ENCODE assay signal across 1 cellular context in the genomic region with DNA sequence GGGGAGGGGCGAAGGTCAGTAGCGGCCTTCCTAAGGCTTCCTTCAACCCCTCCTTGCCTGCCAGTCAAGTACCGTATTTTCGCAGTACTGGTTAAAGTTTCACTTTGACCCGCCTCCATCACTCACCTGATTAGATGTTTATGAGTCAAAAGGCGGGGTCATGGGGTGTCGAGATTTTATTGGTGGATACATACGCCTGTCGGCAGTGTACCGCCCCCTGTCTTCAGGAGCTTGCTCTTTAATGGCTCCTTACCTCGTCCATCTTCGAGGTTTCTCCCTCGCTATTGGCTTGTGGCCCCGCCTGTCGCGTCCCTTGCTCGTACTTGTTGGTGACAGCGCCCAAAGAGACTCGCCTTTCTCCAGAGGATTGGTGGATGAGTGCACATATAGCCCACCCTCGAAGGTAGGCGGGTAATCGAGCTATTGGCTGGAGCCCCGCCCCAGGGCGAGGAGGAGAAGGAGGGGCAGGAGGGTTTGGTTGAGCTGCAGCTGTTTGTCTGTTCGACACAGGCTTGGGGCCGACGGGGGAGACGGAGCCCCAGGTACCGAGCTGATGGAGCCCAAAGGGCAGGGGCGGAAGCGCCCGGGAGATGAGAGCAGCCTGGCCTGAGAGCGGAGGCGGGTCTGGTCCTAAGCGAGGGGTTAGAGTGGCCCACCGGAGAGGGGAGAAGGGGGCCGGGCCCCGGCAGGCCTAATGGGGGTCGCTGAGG.
TF ChIP-seq lines count a peak whose summit lies in the region.

A gene with protein sequence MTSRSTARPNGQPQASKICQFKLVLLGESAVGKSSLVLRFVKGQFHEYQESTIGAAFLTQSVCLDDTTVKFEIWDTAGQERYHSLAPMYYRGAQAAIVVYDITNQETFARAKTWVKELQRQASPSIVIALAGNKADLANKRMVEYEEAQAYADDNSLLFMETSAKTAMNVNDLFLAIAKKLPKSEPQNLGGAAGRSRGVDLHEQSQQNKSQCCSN (plus strand): TSS at position 481 of the 710 bp plus-strand sequence. CDS start 12,883 bp downstream, outside the sequence.

TF ChIP-seq in GM12878, 131 proteins besides CTCF, POLR2A, EP300 and RAD21 (continued from another document and continues in another):
- TF ChIP-seq, protein P1, sequence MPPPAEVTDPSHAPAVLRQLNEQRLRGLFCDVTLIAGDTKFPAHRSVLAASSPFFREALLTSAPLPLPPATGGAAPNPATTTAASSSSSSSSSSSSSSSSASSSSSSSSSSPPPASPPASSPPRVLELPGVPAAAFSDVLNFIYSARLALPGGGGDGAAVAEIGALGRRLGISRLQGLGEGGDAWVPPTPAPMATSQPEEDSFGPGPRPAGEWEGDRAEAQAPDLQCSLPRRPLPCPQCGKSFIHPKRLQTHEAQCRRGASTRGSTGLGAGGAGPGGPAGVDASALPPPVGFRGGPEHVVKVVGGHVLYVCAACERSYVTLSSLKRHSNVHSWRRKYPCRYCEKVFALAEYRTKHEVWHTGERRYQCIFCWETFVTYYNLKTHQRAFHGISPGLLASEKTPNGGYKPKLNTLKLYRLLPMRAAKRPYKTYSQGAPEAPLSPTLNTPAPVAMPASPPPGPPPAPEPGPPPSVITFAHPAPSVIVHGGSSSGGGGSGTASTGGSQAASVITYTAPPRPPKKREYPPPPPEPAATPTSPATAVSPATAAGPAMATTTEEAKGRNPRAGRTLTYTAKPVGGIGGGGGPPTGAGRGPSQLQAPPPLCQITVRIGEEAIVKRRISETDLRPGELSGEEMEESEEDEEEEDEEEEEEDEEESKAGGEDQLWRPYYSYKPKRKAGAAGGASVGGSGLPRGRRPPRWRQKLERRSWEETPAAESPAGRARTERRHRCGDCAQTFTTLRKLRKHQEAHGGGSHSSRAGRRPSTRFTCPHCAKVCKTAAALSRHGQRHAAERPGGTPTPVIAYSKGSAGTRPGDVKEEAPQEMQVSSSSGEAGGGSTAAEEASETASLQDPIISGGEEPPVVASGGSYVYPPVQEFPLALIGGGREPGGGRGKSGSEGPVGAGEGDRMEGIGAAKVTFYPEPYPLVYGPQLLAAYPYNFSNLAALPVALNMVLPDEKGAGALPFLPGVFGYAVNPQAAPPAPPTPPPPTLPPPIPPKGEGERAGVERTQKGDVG (CRISPR knock-in tag; IDR thresholded peaks at IDR 0.05), result no peak
- TF ChIP-seq, protein P2, sequence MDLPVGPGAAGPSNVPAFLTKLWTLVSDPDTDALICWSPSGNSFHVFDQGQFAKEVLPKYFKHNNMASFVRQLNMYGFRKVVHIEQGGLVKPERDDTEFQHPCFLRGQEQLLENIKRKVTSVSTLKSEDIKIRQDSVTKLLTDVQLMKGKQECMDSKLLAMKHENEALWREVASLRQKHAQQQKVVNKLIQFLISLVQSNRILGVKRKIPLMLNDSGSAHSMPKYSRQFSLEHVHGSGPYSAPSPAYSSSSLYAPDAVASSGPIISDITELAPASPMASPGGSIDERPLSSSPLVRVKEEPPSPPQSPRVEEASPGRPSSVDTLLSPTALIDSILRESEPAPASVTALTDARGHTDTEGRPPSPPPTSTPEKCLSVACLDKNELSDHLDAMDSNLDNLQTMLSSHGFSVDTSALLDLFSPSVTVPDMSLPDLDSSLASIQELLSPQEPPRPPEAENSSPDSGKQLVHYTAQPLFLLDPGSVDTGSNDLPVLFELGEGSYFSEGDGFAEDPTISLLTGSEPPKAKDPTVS (IDR thresholded peaks at IDR 0.05; ENCODE audit: low read depth, low read length), result no peak
- TF ChIP-seq YBX1 (IDR thresholded peaks at IDR 0.05), result no peak
- TF ChIP-seq KAT2A (conservative IDR thresholded peaks at IDR 0.05; ENCODE audit: control insufficient read depth, low read depth, low read length), result no peak
- TF ChIP-seq, protein P3, sequence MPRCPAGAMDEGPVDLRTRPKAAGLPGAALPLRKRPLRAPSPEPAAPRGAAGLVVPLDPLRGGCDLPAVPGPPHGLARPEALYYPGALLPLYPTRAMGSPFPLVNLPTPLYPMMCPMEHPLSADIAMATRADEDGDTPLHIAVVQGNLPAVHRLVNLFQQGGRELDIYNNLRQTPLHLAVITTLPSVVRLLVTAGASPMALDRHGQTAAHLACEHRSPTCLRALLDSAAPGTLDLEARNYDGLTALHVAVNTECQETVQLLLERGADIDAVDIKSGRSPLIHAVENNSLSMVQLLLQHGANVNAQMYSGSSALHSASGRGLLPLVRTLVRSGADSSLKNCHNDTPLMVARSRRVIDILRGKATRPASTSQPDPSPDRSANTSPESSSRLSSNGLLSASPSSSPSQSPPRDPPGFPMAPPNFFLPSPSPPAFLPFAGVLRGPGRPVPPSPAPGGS (IDR thresholded peaks at IDR 0.05; ENCODE audit: borderline replicate concordance, insufficient read depth, low read depth, low read length, poor library complexity, severe bottlenecking), result no peak
- TF ChIP-seq CBFB (IDR thresholded peaks at IDR 0.05; ENCODE audit: low read depth), result no peak
- TF ChIP-seq KDM1A (IDR thresholded peaks at IDR 0.05; ENCODE audit: borderline replicate concordance), result no peak
- 0 out of 2 replicates have a peak, but pooled peaks have one; percentile 11 for TF ChIP-seq BRCA1 (IDR thresholded peaks at IDR 0.05; ENCODE audit: low read depth, low read length)
- TF ChIP-seq, protein P4, sequence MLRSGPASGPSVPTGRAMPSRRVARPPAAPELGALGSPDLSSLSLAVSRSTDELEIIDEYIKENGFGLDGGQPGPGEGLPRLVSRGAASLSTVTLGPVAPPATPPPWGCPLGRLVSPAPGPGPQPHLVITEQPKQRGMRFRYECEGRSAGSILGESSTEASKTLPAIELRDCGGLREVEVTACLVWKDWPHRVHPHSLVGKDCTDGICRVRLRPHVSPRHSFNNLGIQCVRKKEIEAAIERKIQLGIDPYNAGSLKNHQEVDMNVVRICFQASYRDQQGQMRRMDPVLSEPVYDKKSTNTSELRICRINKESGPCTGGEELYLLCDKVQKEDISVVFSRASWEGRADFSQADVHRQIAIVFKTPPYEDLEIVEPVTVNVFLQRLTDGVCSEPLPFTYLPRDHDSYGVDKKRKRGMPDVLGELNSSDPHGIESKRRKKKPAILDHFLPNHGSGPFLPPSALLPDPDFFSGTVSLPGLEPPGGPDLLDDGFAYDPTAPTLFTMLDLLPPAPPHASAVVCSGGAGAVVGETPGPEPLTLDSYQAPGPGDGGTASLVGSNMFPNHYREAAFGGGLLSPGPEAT (IDR thresholded peaks at IDR 0.05; ENCODE audit: low read depth), result no peak
- TF ChIP-seq MTA2 (IDR thresholded peaks at IDR 0.05; ENCODE audit: low read depth), result no peak
- peak; percentile 97 for TF ChIP-seq CREB1 (IDR thresholded peaks at IDR 0.05; ENCODE audit: low read depth)
- TF ChIP-seq, protein P5, sequence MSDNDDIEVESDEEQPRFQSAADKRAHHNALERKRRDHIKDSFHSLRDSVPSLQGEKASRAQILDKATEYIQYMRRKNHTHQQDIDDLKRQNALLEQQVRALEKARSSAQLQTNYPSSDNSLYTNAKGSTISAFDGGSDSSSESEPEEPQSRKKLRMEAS (IDR thresholded peaks at IDR 0.05; ENCODE audit: low read depth, low read length), result no peak; the same call in 1 of the 2 replicates
- TF ChIP-seq HCFC1 (IDR thresholded peaks at IDR 0.05; ENCODE audit: low read length), result no peak
- TF ChIP-seq TCF3 (IDR thresholded peaks at IDR 0.05; ENCODE audit: borderline replicate concordance, insufficient read depth, low read depth, low read length), result peak; percentile 67; the same call in 1 of the 2 replicates
- peak; percentile 75 for TF ChIP-seq RAD51 (IDR thresholded peaks at IDR 0.05)
- TF ChIP-seq, protein P6, sequence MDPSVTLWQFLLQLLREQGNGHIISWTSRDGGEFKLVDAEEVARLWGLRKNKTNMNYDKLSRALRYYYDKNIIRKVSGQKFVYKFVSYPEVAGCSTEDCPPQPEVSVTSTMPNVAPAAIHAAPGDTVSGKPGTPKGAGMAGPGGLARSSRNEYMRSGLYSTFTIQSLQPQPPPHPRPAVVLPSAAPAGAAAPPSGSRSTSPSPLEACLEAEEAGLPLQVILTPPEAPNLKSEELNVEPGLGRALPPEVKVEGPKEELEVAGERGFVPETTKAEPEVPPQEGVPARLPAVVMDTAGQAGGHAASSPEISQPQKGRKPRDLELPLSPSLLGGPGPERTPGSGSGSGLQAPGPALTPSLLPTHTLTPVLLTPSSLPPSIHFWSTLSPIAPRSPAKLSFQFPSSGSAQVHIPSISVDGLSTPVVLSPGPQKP (IDR thresholded peaks at IDR 0.05; ENCODE audit: low read depth, low read length), result no peak
- TF ChIP-seq MTA3 (IDR thresholded peaks at IDR 0.05; ENCODE audit: borderline replicate concordance, low read length), result no peak; the same call in 1 of the 2 replicates
- TF ChIP-seq, protein P7, sequence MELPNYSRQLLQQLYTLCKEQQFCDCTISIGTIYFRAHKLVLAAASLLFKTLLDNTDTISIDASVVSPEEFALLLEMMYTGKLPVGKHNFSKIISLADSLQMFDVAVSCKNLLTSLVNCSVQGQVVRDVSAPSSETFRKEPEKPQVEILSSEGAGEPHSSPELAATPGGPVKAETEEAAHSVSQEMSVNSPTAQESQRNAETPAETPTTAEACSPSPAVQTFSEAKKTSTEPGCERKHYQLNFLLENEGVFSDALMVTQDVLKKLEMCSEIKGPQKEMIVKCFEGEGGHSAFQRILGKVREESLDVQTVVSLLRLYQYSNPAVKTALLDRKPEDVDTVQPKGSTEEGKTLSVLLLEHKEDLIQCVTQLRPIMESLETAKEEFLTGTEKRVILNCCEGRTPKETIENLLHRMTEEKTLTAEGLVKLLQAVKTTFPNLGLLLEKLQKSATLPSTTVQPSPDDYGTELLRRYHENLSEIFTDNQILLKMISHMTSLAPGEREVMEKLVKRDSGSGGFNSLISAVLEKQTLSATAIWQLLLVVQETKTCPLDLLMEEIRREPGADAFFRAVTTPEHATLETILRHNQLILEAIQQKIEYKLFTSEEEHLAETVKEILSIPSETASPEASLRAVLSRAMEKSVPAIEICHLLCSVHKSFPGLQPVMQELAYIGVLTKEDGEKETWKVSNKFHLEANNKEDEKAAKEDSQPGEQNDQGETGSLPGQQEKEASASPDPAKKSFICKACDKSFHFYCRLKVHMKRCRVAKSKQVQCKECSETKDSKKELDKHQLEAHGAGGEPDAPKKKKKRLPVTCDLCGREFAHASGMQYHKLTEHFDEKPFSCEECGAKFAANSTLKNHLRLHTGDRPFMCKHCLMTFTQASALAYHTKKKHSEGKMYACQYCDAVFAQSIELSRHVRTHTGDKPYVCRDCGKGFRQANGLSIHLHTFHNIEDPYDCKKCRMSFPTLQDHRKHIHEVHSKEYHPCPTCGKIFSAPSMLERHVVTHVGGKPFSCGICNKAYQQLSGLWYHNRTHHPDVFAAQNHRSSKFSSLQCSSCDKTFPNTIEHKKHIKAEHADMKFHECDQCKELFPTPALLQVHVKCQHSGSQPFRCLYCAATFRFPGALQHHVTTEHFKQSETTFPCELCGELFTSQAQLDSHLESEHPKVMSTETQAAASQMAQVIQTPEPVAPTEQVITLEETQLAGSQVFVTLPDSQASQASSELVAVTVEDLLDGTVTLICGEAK (IDR thresholded peaks at IDR 0.05; ENCODE audit: borderline replicate concordance), result peak; percentile 76; the same call in 1 of the 2 replicates
- peak; percentile 65 for TF ChIP-seq RFX5 (IDR thresholded peaks at IDR 0.05; ENCODE audit: low read depth, low read length)
- no peak for TF ChIP-seq ESRRA (IDR thresholded peaks at IDR 0.05; ENCODE audit: low read length)
- TF ChIP-seq SRF (IDR thresholded peaks at IDR 0.05; ENCODE audit: low read depth in 2 of 2, low read length in 2 of 2), result 0 out of 4 replicates have a peak, but pooled peaks of 1 of the 2 experiments have one; percentile 34
- TF ChIP-seq, protein P8, sequence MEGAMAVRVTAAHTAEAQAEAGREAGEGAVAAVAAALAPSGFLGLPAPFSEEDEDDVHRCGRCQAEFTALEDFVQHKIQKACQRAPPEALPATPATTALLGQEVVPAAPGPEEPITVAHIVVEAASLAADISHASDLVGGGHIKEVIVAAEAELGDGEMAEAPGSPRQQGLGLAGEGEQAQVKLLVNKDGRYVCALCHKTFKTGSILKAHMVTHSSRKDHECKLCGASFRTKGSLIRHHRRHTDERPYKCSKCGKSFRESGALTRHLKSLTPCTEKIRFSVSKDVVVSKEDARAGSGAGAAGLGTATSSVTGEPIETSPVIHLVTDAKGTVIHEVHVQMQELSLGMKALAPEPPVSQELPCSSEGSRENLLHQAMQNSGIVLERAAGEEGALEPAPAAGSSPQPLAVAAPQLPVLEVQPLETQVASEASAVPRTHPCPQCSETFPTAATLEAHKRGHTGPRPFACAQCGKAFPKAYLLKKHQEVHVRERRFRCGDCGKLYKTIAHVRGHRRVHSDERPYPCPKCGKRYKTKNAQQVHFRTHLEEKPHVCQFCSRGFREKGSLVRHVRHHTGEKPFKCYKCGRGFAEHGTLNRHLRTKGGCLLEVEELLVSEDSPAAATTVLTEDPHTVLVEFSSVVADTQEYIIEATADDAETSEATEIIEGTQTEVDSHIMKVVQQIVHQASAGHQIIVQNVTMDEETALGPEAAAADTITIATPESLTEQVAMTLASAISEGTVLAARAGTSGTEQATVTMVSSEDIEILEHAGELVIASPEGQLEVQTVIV (IDR thresholded peaks at IDR 0.05; ENCODE audit: borderline replicate concordance, partially characterized antibody), result peak; percentile 95
- TF ChIP-seq, protein P9, sequence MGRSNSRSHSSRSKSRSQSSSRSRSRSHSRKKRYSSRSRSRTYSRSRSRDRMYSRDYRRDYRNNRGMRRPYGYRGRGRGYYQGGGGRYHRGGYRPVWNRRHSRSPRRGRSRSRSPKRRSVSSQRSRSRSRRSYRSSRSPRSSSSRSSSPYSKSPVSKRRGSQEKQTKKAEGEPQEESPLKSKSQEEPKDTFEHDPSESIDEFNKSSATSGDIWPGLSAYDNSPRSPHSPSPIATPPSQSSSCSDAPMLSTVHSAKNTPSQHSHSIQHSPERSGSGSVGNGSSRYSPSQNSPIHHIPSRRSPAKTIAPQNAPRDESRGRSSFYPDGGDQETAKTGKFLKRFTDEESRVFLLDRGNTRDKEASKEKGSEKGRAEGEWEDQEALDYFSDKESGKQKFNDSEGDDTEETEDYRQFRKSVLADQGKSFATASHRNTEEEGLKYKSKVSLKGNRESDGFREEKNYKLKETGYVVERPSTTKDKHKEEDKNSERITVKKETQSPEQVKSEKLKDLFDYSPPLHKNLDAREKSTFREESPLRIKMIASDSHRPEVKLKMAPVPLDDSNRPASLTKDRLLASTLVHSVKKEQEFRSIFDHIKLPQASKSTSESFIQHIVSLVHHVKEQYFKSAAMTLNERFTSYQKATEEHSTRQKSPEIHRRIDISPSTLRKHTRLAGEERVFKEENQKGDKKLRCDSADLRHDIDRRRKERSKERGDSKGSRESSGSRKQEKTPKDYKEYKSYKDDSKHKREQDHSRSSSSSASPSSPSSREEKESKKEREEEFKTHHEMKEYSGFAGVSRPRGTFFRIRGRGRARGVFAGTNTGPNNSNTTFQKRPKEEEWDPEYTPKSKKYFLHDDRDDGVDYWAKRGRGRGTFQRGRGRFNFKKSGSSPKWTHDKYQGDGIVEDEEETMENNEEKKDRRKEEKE (IDR thresholded peaks at IDR 0.05), result no peak
